ENCODE assay signal across 9 cellular contexts in genomic region chr2:47015206-47015605, GRCh38.
DNase-seq lines count a peak whose midpoint lies in the region; ATAC-seq, FAIRE-seq and TF ChIP-seq lines count a peak whose summit lies in the region.
"Had no signal": no experiment of that assay in that cellular context is flagged by ENCODE, and none has a peak within 500 bp of the region (broad histone marks: within the 10 kb centered on the region; RNA-seq: fewer than 3 reads in every experiment).

No MANE protein-coding gene starts in this region.

- no peaks in the 10 kb centered on the region; the same call in 1 of the 2 replicates for H3K36me3 ChIP-seq in PC-3 (ENCODE audit: low read depth, low read length)
- H3K36me3 ChIP-seq in stomach = peaks cover 11 to 62% (median 42%) of the 10 kb centered on the region in 4 donors

- intact Hi-C loops in PC-3 (cut with micrococcal nuclease) (loop anchor here (5.0 kb wide), 1 partner anchor 157 kb away; no protein-coding TSS in a partner anchor), stomach (cut with DNase I; ENCODE audit: low total_unique reads) (no loop called here)

- H4K20me1 ChIP-seq in PC-3 (ENCODE audit: low read length) = no peaks in the 10 kb centered on the region

- no peak for TF ChIP-seq POLR2A in stomach (IDR thresholded peaks at IDR 0.05)

- POLR2A ChIA-PET in PC-3 (lab: Charles Lee; ENCODE audit: unreplicated experiment) = no interaction called here

- H3K4me3 ChIP-seq in PC-3 (ENCODE audit: low read length) (no peak overlapping the region), epithelial cell of proximal tubule (ENCODE audit: low read depth, low read length) (no peak overlapping the region), stomach (no peak overlapping the region)

- H2AFZ ChIP-seq in PC-3 (ENCODE audit: low read length) = no peak overlapping the region

- H3K9ac ChIP-seq in PC-3 (ENCODE audit: low read length) = no peak overlapping the region

- no peaks in the 10 kb centered on the region for H3F3A ChIP-seq in PC-3 (ENCODE audit: low read length, unreplicated experiment)

- CTCF ChIA-PET in PC-3 (lab: Charles Lee) = no interaction called here

- BruUV-seq in PC-3 (replicated peaks; lab: Mats Ljungman, UMichigan) = no TSS peak

- H3K4me2 ChIP-seq in PC-3 (ENCODE audit: low read length) = no peak overlapping the region

- H3K79me2 ChIP-seq in PC-3 (ENCODE audit: low read length) = no peaks in the 10 kb centered on the region

- peaks cover 27% of the 10 kb centered on the region for H3K4me1 ChIP-seq in PC-3 (ENCODE audit: insufficient read depth, low read length)
- peaks cover 0 to 50% (median 25%) of the 10 kb centered on the region in 4 donors for H3K4me1 ChIP-seq in stomach

- H3K9me3 ChIP-seq in PC-3 (ENCODE audit: low read length) (no peaks in the 10 kb centered on the region), stomach (no peaks in the 10 kb centered on the region)

- TF ChIP-seq CTCF in PC-3 (conservative IDR thresholded peaks at IDR 0.05; ENCODE audit: low read depth, low read length) (peak; percentile 49), epithelial cell of proximal tubule (conservative IDR thresholded peaks at IDR 0.05; ENCODE audit: low read depth, low read length) (peak; percentile 40), stomach (IDR thresholded peaks at IDR 0.05) (no peak)

- 96 to 99% (median 98%) methylated on average over 2 of the region's 2 CpGs for whole genome bisulfite sequencing in stomach, 5 donors

- no peak for TF ChIP-seq EP300 in stomach (IDR thresholded peaks at IDR 0.05)

- FAIRE-seq in urothelium cell line (lab: Jason Lieb, UNC) = no peak

- H3K27ac ChIP-seq in PC-3 (ENCODE audit: low read length) (no peak overlapping the region), stomach (peak overlapping the region in 3 of 5 donors; percentile 61 to 87 (median 63))

- H3K27me3 ChIP-seq in PC-3 (ENCODE audit: low read length) (no peaks in the 10 kb centered on the region), stomach (no peaks in the 10 kb centered on the region)

- peak; percentile 27 for DNase-seq in ELR (ENCODE audit: low read depth)
- DNase-seq in PC-3 = peak; percentile 19
- no peak for DNase-seq in epithelial cell of proximal tubule (ENCODE audit: low read depth)
- DNase-seq in stomach = no peak
- no peak for DNase-seq in D341Med (ENCODE audit: low spot score)
- DNase-seq in urothelium cell line (ENCODE audit: low spot score) = no peak
- DNase-seq in OCI-M1 (lab: John Stamatoyannopoulos, UW) = no peak
- DNase-seq: activated CD8-positive, alpha-beta memory T cell treated with anti-CD3 and anti-CD28 coated beads, Interleukin-2, amount 50 U/mL, for 48 hours; NCI-H1417 had no signal

- H3K9me2 ChIP-seq in PC-3 (replicated peaks; ENCODE audit: low read length) = no peaks in the 10 kb centered on the region

- ATAC-seq in PC-3 = peak; percentile 9; the same call in 1 of the 2 replicates

Comparison
In these comparisons a context has a peak if more than half of its experiments do, and no peak if none do; other contexts are left out.
1. DNase-seq: peak in ELR (single experiment) and PC-3 (single experiment); none in epithelial cell of proximal tubule (single experiment), stomach (single experiment), D341Med (single experiment), urothelium cell line (single experiment) and OCI-M1 (single experiment).
2. CTCF ChIP-seq: peak in PC-3 (single experiment) and epithelial cell of proximal tubule (single experiment); none in stomach (0 of 7).